In the genomic region with DNA sequence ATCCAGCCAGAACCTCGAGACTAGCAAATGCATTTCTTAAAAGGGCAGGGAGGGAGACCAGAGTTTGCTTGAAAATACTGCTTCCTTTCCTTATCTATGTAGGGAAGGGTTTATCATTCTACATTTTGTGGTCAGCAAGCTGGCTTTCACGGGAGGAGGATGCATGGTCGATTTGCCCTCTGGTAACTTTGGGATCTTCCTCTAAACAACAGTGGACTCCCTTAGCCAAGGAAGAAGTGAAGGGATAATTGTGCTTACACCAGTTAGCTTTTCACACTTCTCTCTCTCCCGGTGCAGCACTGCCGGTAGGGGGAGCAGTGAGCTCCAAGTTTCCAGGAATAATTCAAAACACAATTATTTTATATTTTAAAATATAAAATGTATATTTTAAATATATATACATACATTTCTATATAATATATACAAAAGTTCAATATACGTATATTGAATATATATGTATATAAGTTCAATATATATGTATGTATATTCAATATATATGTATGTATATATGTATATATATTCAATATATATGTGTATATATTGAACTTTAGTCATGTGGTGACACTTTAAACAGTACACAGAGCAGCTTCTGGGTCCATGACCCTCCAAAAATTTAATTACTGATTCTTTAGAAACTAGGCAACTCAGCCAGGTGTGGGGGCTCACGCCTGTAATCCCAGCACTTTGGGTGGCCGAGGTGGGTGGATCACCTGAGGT, we compare ENCODE assay signal across 8 cellular contexts. TPM values are rescaled to one million over a fixed set of nuclear protein-coding genes. Genes with fewer than 3 reads are reported as not detected.
DNase-seq lines count a peak whose midpoint lies in the region; ATAC-seq and TF ChIP-seq lines count a peak whose summit lies in the region.

No MANE protein-coding gene starts in this region.

- H4K20me1 ChIP-seq in KMS-11 (ENCODE audit: insufficient read depth), result no peaks in the 10 kb centered on the region

- H3K27ac ChIP-seq in KMS-11, result no peak overlapping the region
- H3K27ac ChIP-seq in coronary artery, result peak overlapping the region; percentile 81 to 94
- peak overlapping the region; percentile 97 for H3K27ac ChIP-seq in layer of hippocampus (ENCODE audit: low read depth, low read length)

- CTCF ChIA-PET in Caco-2 (lab: Charles Lee), result interaction anchor here (0.5 to 1.6 kb wide), 6 partner anchors 14 to 549 kb away, joined by 3 to 6 read pairs (median 4); a partner anchor contains a TSS

- H3K27me3 ChIP-seq in Caco-2 (replicated peaks; ENCODE audit: control insufficient read depth, insufficient read depth, low read length) (no peaks in the 10 kb centered on the region), KMS-11 (ENCODE audit: insufficient read depth, low read depth) (no peaks in the 10 kb centered on the region), layer of hippocampus (ENCODE audit: control insufficient read depth, insufficient read depth, low read length) (no peaks in the 10 kb centered on the region)

- peak overlapping the region; percentile 71 for H3K4me3 Mint-ChIP-seq in Caco-2 (ENCODE audit: unreplicated experiment)

- H3K27me3 Mint-ChIP-seq in Caco-2 (ENCODE audit: insufficient read depth, unreplicated experiment), result no peaks in the 10 kb centered on the region

- peaks cover 9% of the 10 kb centered on the region; the same call in 1 of the 2 replicates for H3K4me1 ChIP-seq in Caco-2
- H3K4me1 ChIP-seq in KMS-11 (ENCODE audit: low read depth, poor library complexity, severe bottlenecking), result peaks cover 18% of the 10 kb centered on the region

- peak overlapping the region; percentile 54 for H3K27ac Mint-ChIP-seq in Caco-2 (ENCODE audit: unreplicated experiment)

- TF ChIP-seq CTCF in Caco-2 (IDR thresholded peaks at IDR 0.05; ENCODE audit: insufficient read depth in 1 of 2, low read depth in 1 of 2, low read length in 1 of 2, severe bottlenecking in 1 of 2, unreplicated experiment in 1 of 2) (peak; percentile 61 to 86), KMS-11 (conservative IDR thresholded peaks at IDR 0.05; ENCODE audit: low read depth, low read length) (peak; percentile 53), coronary artery (IDR thresholded peaks at IDR 0.05) (peak; percentile 74)

- DNase-seq in Caco-2 (peak; percentile 52 to 64), coronary artery (ENCODE audit: low spot score) (peak; percentile 77)
- DNase-seq in activated CD4-positive, alpha-beta T cell treated with anti-CD3 and anti-CD28 coated beads for 24 hours (ENCODE audit: low read depth in 2 of 2), result peak; percentile 40 to 41
- DNase-seq in stimulated activated CD4-positive, alpha-beta T cell treated with anti-CD3 and anti-CD28 coated beads, Interleukin-15, amount 100 ng/mL, for 1 hour (ENCODE audit: low read depth in 1 of 2, low spot score in 1 of 2), result peak; percentile 8 to 34

- no peak overlapping the region for H3K4me2 ChIP-seq in KMS-11

- H3K79me2 ChIP-seq in KMS-11 (ENCODE audit: insufficient read depth, low read depth), result no peaks in the 10 kb centered on the region

- H3K9ac ChIP-seq in KMS-11, result no peak overlapping the region

- H3K4me1 Mint-ChIP-seq in Caco-2 (ENCODE audit: low read depth, unreplicated experiment), result peaks cover 6% of the 10 kb centered on the region

- H3K36me3 Mint-ChIP-seq in Caco-2 (ENCODE audit: insufficient read depth, unreplicated experiment), result peaks cover 44% of the 10 kb centered on the region

- BruUV-seq in Caco-2 (replicated peaks; lab: Mats Ljungman, UMichigan), result no TSS peak

- POLR2A ChIA-PET in Caco-2 (lab: Charles Lee), result interaction anchor here (0.6 kb wide), 1 partner anchor 42 kb away, joined by 3 read pairs; no protein-coding TSS in a partner anchor

- H3K36me3 ChIP-seq in Caco-2 (ENCODE audit: control insufficient read depth, insufficient read depth, low read length) (no peaks in the 10 kb centered on the region), KMS-11 (ENCODE audit: insufficient read depth) (no peaks in the 10 kb centered on the region)

- no peaks in the 10 kb centered on the region for H3K9me3 ChIP-seq in Caco-2

- ATAC-seq in GM18870 (IDR thresholded peaks at IDR 0.05; ENCODE audit: unreplicated experiment), result no peak
- ATAC-seq in HG03520 (IDR thresholded peaks at IDR 0.05; ENCODE audit: unreplicated experiment), result no peak

- no peak overlapping the region for H2AFZ ChIP-seq in KMS-11 (ENCODE audit: low read depth)

- intact Hi-C loops in Caco-2 (cut with micrococcal nuclease; ENCODE audit: unreplicated experiment), result loop anchor here (10.0 kb wide), 3 partner anchors 83 to 273 kb away; no protein-coding TSS in a partner anchor

- H3K4me3 ChIP-seq in Caco-2 (ENCODE audit: low read depth, low read length), result peak overlapping the region; percentile 62
- H3K4me3 ChIP-seq in KMS-11 (IDR thresholded peaks at IDR 0.05; ENCODE audit: insufficient read depth, low read depth, low read length), result no peak overlapping the region
- peak overlapping the region; percentile 77 for H3K4me3 ChIP-seq in coronary artery

- no peaks in the 10 kb centered on the region for H3K9me3 Mint-ChIP-seq in Caco-2 (ENCODE audit: unreplicated experiment)

RNA-seq across cellular contexts. Expression of a gene that starts 4.5 kb away (rescaled TPM):
- total RNA-seq in Caco-2 (2022), result 24.8 and 26.2 TPM in 2 replicates

RNA-seq across cellular contexts. Expression of a gene that starts 14.5 kb away (rescaled TPM):
- 72.2 and 78.3 TPM in 2 replicates for total RNA-seq in Caco-2 (2022)

RNA-seq across cellular contexts. Expression of a gene that starts 18.7 kb away (rescaled TPM):
- total RNA-seq in Caco-2 (2022), result 38.3 and 41.4 TPM in 2 replicates

RNA-seq across cellular contexts. Expression of a gene that starts 59.6 kb away (rescaled TPM):
- total RNA-seq in Caco-2 (2022), result 11.9 and 12.3 TPM in 2 replicates

Comparison
In these comparisons a context has a peak if more than half of its experiments do, and no peak if none do; other contexts are left out.
1. DNase-seq: peak in every context shown above with its lines; median percentile 77 in coronary artery; 58 in Caco-2; 40 in activated CD4-positive, alpha-beta T cell treated with anti-CD3 and anti-CD28 coated beads for 24 hours; 21 in stimulated activated CD4-positive, alpha-beta T cell treated with anti-CD3 and anti-CD28 coated beads, Interleukin-15, amount 100 ng/mL, for 1 hour.